ENCODE assay signal across 9 cellular contexts in the genomic region with DNA sequence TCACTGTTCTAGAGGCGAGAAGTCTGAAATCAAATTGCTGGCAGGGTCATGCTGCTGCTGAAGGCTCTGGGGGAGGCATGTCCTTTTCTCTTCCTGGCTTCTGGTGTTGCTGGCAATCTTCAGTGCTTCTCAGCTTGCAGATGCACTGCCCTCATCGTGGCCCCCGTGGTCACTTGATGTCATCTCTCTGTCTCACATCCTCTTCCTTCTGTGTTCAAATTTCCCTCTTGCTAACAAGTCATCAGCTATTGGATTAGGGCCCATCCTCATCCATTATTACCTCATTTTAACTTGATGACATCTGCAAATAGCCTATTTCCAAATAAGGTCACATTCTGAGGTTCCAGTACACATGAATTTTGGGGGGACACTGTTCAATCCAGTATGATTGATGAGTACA. TPM values are rescaled to one million over a fixed set of nuclear protein-coding genes. Genes with fewer than 3 reads are reported as not detected.
DNase-seq lines count a peak whose midpoint lies in the region; ATAC-seq and TF ChIP-seq lines count a peak whose summit lies in the region.
"Had no signal": no experiment of that assay in that cellular context is flagged by ENCODE, and none has a peak within 500 bp of the region (broad histone marks: within the 10 kb centered on the region; RNA-seq: fewer than 3 reads in every experiment).

No MANE protein-coding gene starts in this region.

- H3K79me2 ChIP-seq in OCI-LY3 (ENCODE audit: low read length): no peaks in the 10 kb centered on the region

- intact Hi-C loops in heart left ventricle (cut with DNase I) (loop anchor here in 4 of 10 donors (5.0 kb wide), 3 partner anchors 39 to 44 kb away; no protein-coding TSS in a partner anchor), tibial artery (cut with DNase I; ENCODE audit: low total_unique reads) (no loop called here)

- peak overlapping the region; percentile 56 for H3K4me2 ChIP-seq in OCI-LY3 (ENCODE audit: low read length)

- no peak for TF ChIP-seq POLR2A in heart left ventricle (IDR thresholded peaks at IDR 0.05)

- no peaks in the 10 kb centered on the region for H3K36me3 ChIP-seq in OCI-LY3 (replicated peaks; ENCODE audit: low read depth, low read length)
- no peaks in the 10 kb centered on the region for H3K36me3 ChIP-seq in heart left ventricle
- no peaks in the 10 kb centered on the region for H3K36me3 ChIP-seq in tibial artery
- H3K36me3 ChIP-seq: Peyer's patch had no signal

- H3K27ac Mint-ChIP-seq in activated naive CD4-positive, alpha-beta T cell treated with anti-CD3 and anti-CD28 coated beads, Interleukin-2, amount 10 ng/mL, durations not matched to agents 7 days and 5 days: peak overlapping the region; percentile 60

- H3K36me3 Mint-ChIP-seq in activated naive CD4-positive, alpha-beta T cell treated with anti-CD3 and anti-CD28 coated beads, Interleukin-2, amount 10 ng/mL, durations not matched to agents 7 days and 5 days: no peaks in the 10 kb centered on the region

- H3K9me3 Mint-ChIP-seq in activated naive CD4-positive, alpha-beta T cell treated with anti-CD3 and anti-CD28 coated beads, Interleukin-2, amount 10 ng/mL, durations not matched to agents 7 days and 5 days: no peaks in the 10 kb centered on the region

- H2AFZ ChIP-seq in OCI-LY3 (ENCODE audit: low read depth, low read length): no peak overlapping the region

- 49 to 65% (median 58%) methylated on average over 3 of the region's 3 CpGs for WGBS in heart left ventricle, 4 donors

- H3K4me3 Mint-ChIP-seq in activated naive CD4-positive, alpha-beta T cell treated with anti-CD3 and anti-CD28 coated beads, Interleukin-2, amount 10 ng/mL, durations not matched to agents 7 days and 5 days: no peak overlapping the region

- H3K27ac ChIP-seq in OCI-LY3 (ENCODE audit: low read length) (peak overlapping the region; percentile 75), heart left ventricle (peak overlapping the region in 10 of 12 donors; percentile 4 to 98 (median 74)), tibial artery (no peak overlapping the region)

- H3K27me3 Mint-ChIP-seq in activated naive CD4-positive, alpha-beta T cell treated with anti-CD3 and anti-CD28 coated beads, Interleukin-2, amount 10 ng/mL, durations not matched to agents 7 days and 5 days: peaks cover 6% of the 10 kb centered on the region

- H3K27me3 ChIP-seq in OCI-LY3 (ENCODE audit: low read depth, low read length) (no peaks in the 10 kb centered on the region), heart left ventricle (no peaks in the 10 kb centered on the region), tibial artery (peaks cover 0 to 5% of the 10 kb centered on the region in 2 donors)
- H3K27me3 ChIP-seq: Peyer's patch had no signal

- CTCF ChIA-PET in activated naive CD4-positive, alpha-beta T cell treated with anti-CD3 and anti-CD28 coated beads, Interleukin-2, amount 10 ng/mL, durations not matched to agents 7 days and 5 days (lab: Charles Lee): interaction anchor here (0.6 to 1.5 kb wide), 5 partner anchors 11 to 80 kb away, joined by 3 to 4 read pairs (median 3); no protein-coding TSS in a partner anchor

- peak overlapping the region; percentile 18; the same call in 1 of the 2 replicates for H3K4me3 ChIP-seq in OCI-LY3 (ENCODE audit: low read length)
- H3K4me3 ChIP-seq in heart left ventricle: no peak overlapping the region
- no peak overlapping the region for H3K4me3 ChIP-seq in tibial artery
- H3K4me3 ChIP-seq: Peyer's patch had no signal

- peak; percentile 17 to 64 (median 34) for ATAC-seq in heart left ventricle
- ATAC-seq in HG03045 (IDR thresholded peaks at IDR 0.05; ENCODE audit: unreplicated experiment): no peak

- H3K4me1 ChIP-seq in OCI-LY3 (ENCODE audit: low read length) (peaks cover 64% of the 10 kb centered on the region), heart left ventricle (peaks cover 0 to 93% (median 8%) of the 10 kb centered on the region in 12 donors), tibial artery (no peaks in the 10 kb centered on the region)

- no peak for TF ChIP-seq CTCF in OCI-LY3 (IDR thresholded peaks at IDR 0.05; ENCODE audit: low read depth, low read length)
- TF ChIP-seq CTCF in heart left ventricle (IDR thresholded peaks at IDR 0.05): no peak
- TF ChIP-seq CTCF in tibial artery (IDR thresholded peaks at IDR 0.05): no peak

- H3K4me1 Mint-ChIP-seq in activated naive CD4-positive, alpha-beta T cell treated with anti-CD3 and anti-CD28 coated beads, Interleukin-2, amount 10 ng/mL, durations not matched to agents 7 days and 5 days: peaks cover 31% of the 10 kb centered on the region

- H4K20me1 ChIP-seq in OCI-LY3 (ENCODE audit: insufficient read depth, low read length): no peaks in the 10 kb centered on the region

- H3K9me3 ChIP-seq in OCI-LY3 (ENCODE audit: insufficient read depth, low read length) (no peaks in the 10 kb centered on the region), heart left ventricle (no peaks in the 10 kb centered on the region), tibial artery (no peaks in the 10 kb centered on the region)
- H3K9me3 ChIP-seq: Peyer's patch had no signal

- peak; percentile 54 for DNase-seq in activated naive CD4-positive, alpha-beta T cell treated with anti-CD3 and anti-CD28 coated beads, Interleukin-2, amount 10 ng/mL, durations not matched to agents 7 days and 5 days
- DNase-seq in activated naive CD4-positive, alpha-beta T cell treated with Interleukin-2 at 50 U/mL for 16 hours: no peak
- DNase-seq in heart left ventricle (peak in 4 of 5 donors; percentile 45 to 63 (median 52)), tibial artery (peak; percentile 58 to 78), foreskin melanocyte (no peak)
- DNase-seq in stimulated activated naive CD4-positive, alpha-beta T cell treated with Interleukin-2 at 50 U/mL for 16 hours (lab: John Stamatoyannopoulos, UW): no peak

- H3K9ac ChIP-seq in OCI-LY3 (ENCODE audit: low read length): peak overlapping the region; percentile 38; the same call in 1 of the 2 replicates

RNA-seq across cellular contexts. Expression of a gene that starts 36.6 kb away (rescaled TPM):
- total RNA-seq in heart left ventricle: 100 to 1,000 TPM in 2 of 9 donors, 10 to 100 TPM in 7; 30.3 to 214 (median 54.7) TPM
- 10 to 100 TPM; 28.8 to 95.6 TPM for polyA plus RNA-seq in heart left ventricle

Comparison
In these comparisons a context has a peak if more than half of its experiments do, and no peak if none do; other contexts are left out.
1. DNase-seq: peak in activated naive CD4-positive, alpha-beta T cell treated with anti-CD3 and anti-CD28 coated beads, Interleukin-2, amount 10 ng/mL, durations not matched to agents 7 days and 5 days (single experiment), heart left ventricle (4 of 5) and tibial artery (2 of 2); none in activated naive CD4-positive, alpha-beta T cell treated with Interleukin-2 at 50 U/mL for 16 hours (single experiment), stimulated activated naive CD4-positive, alpha-beta T cell treated with Interleukin-2 at 50 U/mL for 16 hours (single experiment) and foreskin melanocyte (single experiment).
2. H3K27ac ChIP-seq: peak in OCI-LY3 (single experiment) and heart left ventricle (10 of 12); none in tibial artery (0 of 2).